ENCODE assay signal across 10 cellular contexts in genomic region chr20:63214514-63214913, GRCh38. TPM values are rescaled to one million over a fixed set of nuclear protein-coding genes. Genes with fewer than 3 reads are reported as not detected.
A peak's percentile ranks its signal among the peaks of the same experiment; 100 is the strongest.
DNase-seq lines count a peak whose midpoint lies in the region; ATAC-seq, FAIRE-seq and TF ChIP-seq lines count a peak whose summit lies in the region.
"Had no signal": no experiment of that assay in that cellular context is flagged by ENCODE, and none has a peak within 500 bp of the region (broad histone marks: within the 10 kb centered on the region; RNA-seq: fewer than 3 reads in every experiment).

No MANE protein-coding gene starts in this region.

- POLR2A ChIA-PET in AG04450 (lab: Yijun Ruan, JAX): interaction anchor here (0.9 kb wide), 1 partner anchor 9 kb away, joined by 3 read pairs; no protein-coding TSS in a partner anchor
- POLR2A ChIA-PET in HEK293 (lab: Yijun Ruan, JAX): interaction anchor here (0.8 to 2.4 kb wide), 4 partner anchors 11 to 34 kb away, joined by 3 to 22 read pairs (median 4); no protein-coding TSS in a partner anchor

- H3K27ac Mint-ChIP-seq in astrocyte (ENCODE audit: unreplicated experiment): peak overlapping the region; percentile 99

- H3K27ac ChIP-seq in AG04450 (ENCODE audit: low read depth, low read length): no peak overlapping the region
- H3K27ac ChIP-seq in HEK293 (ENCODE audit: extremely low read depth, low read depth, low read length): no peak overlapping the region
- peak overlapping the region; percentile 67 for H3K27ac ChIP-seq in astrocyte (ENCODE audit: low read depth, low read length)

- H3K4me3 ChIP-seq in AG04450 (ENCODE audit: low read depth, low read length) (peak overlapping the region; percentile 77), HEK293 (ENCODE audit: low read depth, low read length) (peak overlapping the region; percentile 73), astrocyte (ENCODE audit: insufficient read depth, low read depth, low read length) (peak overlapping the region; percentile 78), mucosa of stomach (ENCODE audit: low read length) (peak overlapping the region; percentile 66)

- H3K79me2 ChIP-seq in astrocyte (ENCODE audit: insufficient read depth, low read length): peaks cover 62% of the 10 kb centered on the region

- H3K4me2 ChIP-seq in astrocyte (ENCODE audit: low read length): peak overlapping the region; percentile 95

- no peak for FAIRE-seq in astrocyte (lab: Jason Lieb, UNC)
- FAIRE-seq: G401.6 had no signal

- H3K9ac ChIP-seq in astrocyte (ENCODE audit: low read length) (peak overlapping the region; percentile 91), mucosa of stomach (ENCODE audit: low read length) (peak overlapping the region; percentile 84)

- DNase-seq in AG04450 (ENCODE audit: low read depth, low spot score) (no peak), astrocyte (ENCODE audit: low read depth) (no peak), HPDE6-E6E7 (ENCODE audit: extremely low spot score) (no peak)

- H3K4me3 Mint-ChIP-seq in astrocyte (ENCODE audit: unreplicated experiment): peak overlapping the region; percentile 99

- H3K27me3 ChIP-seq in AG04450 (ENCODE audit: control insufficient read depth, insufficient read depth, low read length) (no peaks in the 10 kb centered on the region), astrocyte (ENCODE audit: insufficient read depth, low read length) (peaks cover 2% of the 10 kb centered on the region), mucosa of stomach (ENCODE audit: control insufficient read depth, insufficient read depth, low read length) (peaks cover 2% of the 10 kb centered on the region)
- H3K27me3 ChIP-seq: foreskin keratinocyte had no signal

- CTCF ChIA-PET in AG04450 (lab: Charles Lee) (interaction anchor here (0.6 to 6.2 kb wide), 10 partner anchors 9 to 158 kb away, joined by 3 to 59 read pairs (median 4); no protein-coding TSS in a partner anchor), HEK293 (lab: Yijun Ruan, JAX) (interaction anchor here (0.7 to 2.5 kb wide), 10 partner anchors 8 to 156 kb away, joined by 3 to 42 read pairs (median 4); no protein-coding TSS in a partner anchor)

- H3K27me3 Mint-ChIP-seq in astrocyte (ENCODE audit: low read depth, unreplicated experiment): peaks cover 4% of the 10 kb centered on the region

- H3K4me1 ChIP-seq in HEK293 (ENCODE audit: control insufficient read depth, insufficient read depth, low read length) (no peaks in the 10 kb centered on the region; the same call in 1 of the 2 replicates), astrocyte (ENCODE audit: insufficient read depth, low read length) (peaks cover 25% of the 10 kb centered on the region), mucosa of stomach (ENCODE audit: control insufficient read depth, insufficient read depth, low read length) (peaks cover 18% of the 10 kb centered on the region)
- H3K4me1 ChIP-seq: foreskin keratinocyte had no signal

- peaks cover 9 to 56% of the 10 kb centered on the region in 2 experiments for H3K36me3 ChIP-seq in HEK293 (ENCODE audit: control insufficient read depth in 2 of 2, insufficient read depth in 1 of 2, low read length in 2 of 2)
- H3K36me3 ChIP-seq in astrocyte (ENCODE audit: insufficient read depth, low read length): peaks cover 30% of the 10 kb centered on the region
- no peaks in the 10 kb centered on the region for H3K36me3 ChIP-seq in mucosa of stomach (ENCODE audit: control insufficient read depth, insufficient read depth, low read length)

- H3K9me3 Mint-ChIP-seq in astrocyte (ENCODE audit: unreplicated experiment): no peaks in the 10 kb centered on the region

- peaks cover 22% of the 10 kb centered on the region for H3K36me3 Mint-ChIP-seq in astrocyte (ENCODE audit: low read depth, unreplicated experiment)

- TF ChIP-seq CTCF in AG04450 (IDR thresholded peaks at IDR 0.05; ENCODE audit: low read depth, low read length) (no peak), HEK293 (tag by site-specific recombination; IDR thresholded peaks at IDR 0.05) (no peak), astrocyte (IDR thresholded peaks at IDR 0.05; ENCODE audit: insufficient read depth, low read depth, low read length) (no peak)

- no peak for ATAC-seq in HG02973 (IDR thresholded peaks at IDR 0.05; ENCODE audit: unreplicated experiment)
- ATAC-seq in GM19324 (IDR thresholded peaks at IDR 0.05; ENCODE audit: low FRiP score, unreplicated experiment): no peak
- no peak for ATAC-seq in GM19328 (IDR thresholded peaks at IDR 0.05; ENCODE audit: unreplicated experiment)
- ATAC-seq: foreskin keratinocyte had no signal

- peaks cover 60% of the 10 kb centered on the region for H4K20me1 ChIP-seq in astrocyte (ENCODE audit: insufficient read depth, low read length)

- no peaks in the 10 kb centered on the region for H3K9me3 ChIP-seq in AG04450 (ENCODE audit: control insufficient read depth, insufficient read depth, low read length)
- no peaks in the 10 kb centered on the region for H3K9me3 ChIP-seq in HEK293 (ENCODE audit: control insufficient read depth, insufficient read depth, low read depth, low read length)
- no peaks in the 10 kb centered on the region for H3K9me3 ChIP-seq in astrocyte (ENCODE audit: insufficient read depth, low read depth, low read length)
- no peaks in the 10 kb centered on the region for H3K9me3 ChIP-seq in mucosa of stomach (ENCODE audit: control insufficient read depth, low read length)

- H2AFZ ChIP-seq in astrocyte (ENCODE audit: low read depth, low read length): no peak overlapping the region

- peaks cover 42% of the 10 kb centered on the region for H3K4me1 Mint-ChIP-seq in astrocyte (ENCODE audit: low read depth, unreplicated experiment)

TF ChIP-seq in HEK293, 187 proteins besides CTCF, POLR2A, EP300 and RAD21:
- TF ChIP-seq, protein P1, sequence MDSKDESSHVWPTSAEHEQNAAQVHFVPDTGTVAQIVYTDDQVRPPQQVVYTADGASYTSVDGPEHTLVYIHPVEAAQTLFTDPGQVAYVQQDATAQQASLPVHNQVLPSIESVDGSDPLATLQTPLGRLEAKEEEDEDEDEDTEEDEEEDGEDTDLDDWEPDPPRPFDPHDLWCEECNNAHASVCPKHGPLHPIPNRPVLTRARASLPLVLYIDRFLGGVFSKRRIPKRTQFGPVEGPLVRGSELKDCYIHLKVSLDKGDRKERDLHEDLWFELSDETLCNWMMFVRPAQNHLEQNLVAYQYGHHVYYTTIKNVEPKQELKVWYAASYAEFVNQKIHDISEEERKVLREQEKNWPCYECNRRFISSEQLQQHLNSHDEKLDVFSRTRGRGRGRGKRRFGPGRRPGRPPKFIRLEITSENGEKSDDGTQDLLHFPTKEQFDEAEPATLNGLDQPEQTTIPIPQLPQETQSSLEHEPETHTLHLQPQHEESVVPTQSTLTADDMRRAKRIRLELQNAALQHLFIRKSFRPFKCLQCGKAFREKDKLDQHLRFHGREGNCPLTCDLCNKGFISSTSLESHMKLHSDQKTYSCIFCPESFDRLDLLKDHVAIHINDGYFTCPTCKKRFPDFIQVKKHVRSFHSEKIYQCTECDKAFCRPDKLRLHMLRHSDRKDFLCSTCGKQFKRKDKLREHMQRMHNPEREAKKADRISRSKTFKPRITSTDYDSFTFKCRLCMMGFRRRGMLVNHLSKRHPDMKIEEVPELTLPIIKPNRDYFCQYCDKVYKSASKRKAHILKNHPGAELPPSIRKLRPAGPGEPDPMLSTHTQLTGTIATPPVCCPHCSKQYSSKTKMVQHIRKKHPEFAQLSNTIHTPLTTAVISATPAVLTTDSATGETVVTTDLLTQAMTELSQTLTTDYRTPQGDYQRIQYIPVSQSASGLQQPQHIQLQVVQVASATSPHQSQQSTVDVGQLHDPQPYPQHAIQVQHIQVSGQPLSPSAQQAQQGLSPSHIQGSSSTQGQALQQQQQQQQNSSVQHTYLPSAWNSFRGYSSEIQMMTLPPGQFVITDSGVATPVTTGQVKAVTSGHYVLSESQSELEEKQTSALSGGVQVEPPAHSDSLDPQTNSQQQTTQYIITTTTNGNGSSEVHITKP (tag by site-specific recombination; IDR thresholded peaks at IDR 0.05): 0 out of 2 replicates have a peak, but pooled peaks have one; percentile 16
- no peak for TF ChIP-seq ZSCAN30 (tag by site-specific recombination; IDR thresholded peaks at IDR 0.05)

RNA-seq across cellular contexts. Expression of gene YTHDF1, which starts 1.4 kb away (rescaled TPM):
- polyA plus RNA-seq in AG04450 (2011; rRNA removed): 22.3 and 22.4 TPM in 2 replicates
- 21.9 and 25.5 TPM in 2 replicates for polyA minus RNA-seq in AG04450 (2011; rRNA and poly(A)+ RNA removed)
- total RNA-seq in astrocyte: 98.9 and 107 TPM in 2 replicates

RNA-seq across cellular contexts. Expression of gene BIRC7, which starts 21.2 kb away (rescaled TPM):
- polyA plus RNA-seq in AG04450 (2011; rRNA removed): not detected in 2 replicates
- polyA minus RNA-seq in AG04450 (2011; rRNA and poly(A)+ RNA removed): not detected in 2 replicates
- 2.9 and 3.3 TPM in 2 replicates for total RNA-seq in astrocyte
- total RNA-seq: foreskin keratinocyte had no signal
- polyA plus RNA-seq: foreskin keratinocyte had no signal

RNA-seq across cellular contexts. Expression of gene NKAIN4, which starts 39.7 kb away (rescaled TPM):
- polyA plus RNA-seq in AG04450 (2011; rRNA removed): not detected in 2 replicates
- not detected in 2 replicates for polyA minus RNA-seq in AG04450 (2011; rRNA and poly(A)+ RNA removed)
- 146 and 162 TPM in 2 replicates for total RNA-seq in astrocyte

RNA-seq across cellular contexts. Expression of gene ARFGAP1, which starts 58.1 kb away (rescaled TPM):
- 52.6 and 70.9 TPM in 2 replicates for polyA plus RNA-seq in AG04450 (2011; rRNA removed)
- polyA minus RNA-seq in AG04450 (2011; rRNA and poly(A)+ RNA removed): 53.0 and 79.9 TPM in 2 replicates
- total RNA-seq in astrocyte: 220 and 225 TPM in 2 replicates
